In genomic region chr4:69181519-69181918, GRCh38 we compare ENCODE assay signal across 5 cellular contexts. TPM values are rescaled to one million over a fixed set of nuclear protein-coding genes. Genes with fewer than 3 reads are reported as not detected.
"Had no signal": no experiment of that assay in that cellular context is flagged by ENCODE, and none has a peak within 500 bp of the region (broad histone marks: within the 10 kb centered on the region; RNA-seq: fewer than 3 reads in every experiment).

No MANE protein-coding gene starts in this region.

RNA-seq across cellular contexts. Expression of gene UGT2B11, which starts 33.0 kb away (rescaled TPM):
- total RNA-seq: HT-29, HT1080, IMR-90, K562 had no signal
- polyA plus RNA-seq: IgD-negative memory B cell, IMR-90 had no signal
